In the genomic region with DNA sequence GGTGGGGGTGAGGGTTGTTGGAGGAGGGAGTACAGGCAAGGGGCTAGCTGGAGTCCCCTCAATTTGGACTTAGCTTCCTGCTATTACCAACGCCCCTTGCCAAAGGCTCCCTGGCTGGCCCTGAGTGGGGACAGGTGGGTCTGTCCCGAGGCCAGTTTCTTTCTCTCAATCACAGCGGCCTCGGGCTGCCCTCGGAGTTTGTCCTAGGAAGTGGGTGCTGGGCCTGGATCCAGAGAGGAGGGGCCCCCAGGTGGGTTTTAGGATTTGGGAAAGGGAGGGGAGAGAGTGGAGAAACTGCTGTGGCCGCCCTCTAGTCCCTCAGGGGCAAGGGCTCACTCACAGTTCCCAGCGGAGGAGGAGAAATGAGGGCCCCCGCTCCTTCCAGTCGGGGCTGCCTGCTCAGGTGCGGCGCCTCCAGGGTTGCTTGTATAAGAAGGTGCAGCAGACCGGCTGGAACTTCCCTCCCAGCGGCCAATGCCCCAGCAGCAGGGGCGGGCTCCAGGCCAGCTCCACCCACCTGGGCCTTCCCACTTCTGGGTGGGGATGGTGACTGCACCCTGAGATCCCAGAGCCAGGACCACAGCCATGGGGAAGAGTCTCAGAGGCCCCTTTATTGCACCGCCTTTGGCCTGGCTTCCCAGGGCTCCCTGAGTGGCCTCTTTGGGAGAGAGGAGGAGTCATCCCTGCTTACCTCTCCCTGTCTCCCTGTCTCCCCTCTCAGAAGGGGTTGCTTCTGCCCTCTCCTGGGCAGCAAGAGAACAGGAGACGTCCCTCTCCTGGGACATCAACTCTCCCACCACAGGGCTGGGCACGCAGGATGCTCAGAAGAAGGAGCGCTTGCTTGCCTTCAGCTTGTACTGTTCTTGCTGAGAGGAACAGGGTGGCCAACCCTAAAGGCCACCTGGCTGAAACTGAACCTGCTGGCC, we compare ENCODE assay signal across 8 cellular contexts.
A peak's percentile ranks its signal among the peaks of the same experiment; 100 is the strongest.
DNase-seq lines count a peak whose midpoint lies in the region; ATAC-seq and TF ChIP-seq lines count a peak whose summit lies in the region.

No MANE protein-coding gene starts in this region.

- H3K9me2 ChIP-seq in DOHH2 (replicated peaks; ENCODE audit: control insufficient read depth, low read length): no peaks in the 10 kb centered on the region

- H3K36me3 ChIP-seq in DOHH2 (ENCODE audit: control insufficient read depth, low read length): no peaks in the 10 kb centered on the region

- H3K27me3 ChIP-seq in DOHH2 (ENCODE audit: control insufficient read depth, low read length): no peaks in the 10 kb centered on the region

- H3K4me3 ChIP-seq in DOHH2 (ENCODE audit: low read length) (peak overlapping the region; percentile 68), fibroblast of villous mesenchyme (ENCODE audit: low read depth, low read length) (no peak overlapping the region), skin epidermis (peak overlapping the region in 1 of 7 experiments; percentile 18)

- no peak for ATAC-seq in HG02763 (IDR thresholded peaks at IDR 0.05; ENCODE audit: unreplicated experiment)

- peak; percentile 94 for DNase-seq in HT-29 (ENCODE audit: low spot score)
- peak; percentile 60 for DNase-seq in RPMI7951 (ENCODE audit: low read depth)
- DNase-seq in fibroblast of villous mesenchyme (ENCODE audit: low read depth): peak; percentile 56
- DNase-seq in KG1 (lab: John Stamatoyannopoulos, UW): no peak
- no peak for DNase-seq in stimulated activated naive CD4-positive, alpha-beta T cell (lab: John Stamatoyannopoulos, UW)

- H3K4me2 ChIP-seq in DOHH2 (ENCODE audit: low read length): peak overlapping the region; percentile 78

- H3K79me2 ChIP-seq in DOHH2 (ENCODE audit: control insufficient read depth, low read length): no peaks in the 10 kb centered on the region

- TF ChIP-seq CTCF in DOHH2 (IDR thresholded peaks at IDR 0.05; ENCODE audit: low read depth, low read length, poor library complexity, severe bottlenecking): peak; percentile 46
- TF ChIP-seq CTCF in fibroblast of villous mesenchyme (IDR thresholded peaks at IDR 0.05; ENCODE audit: insufficient read depth, low read depth, low read length): peak; percentile 66

- H3K9me3 ChIP-seq in DOHH2 (ENCODE audit: control insufficient read depth, insufficient read depth, low read length): no peaks in the 10 kb centered on the region

- H3K4me1 ChIP-seq in DOHH2 (ENCODE audit: control insufficient read depth, low read length): peaks cover 42% of the 10 kb centered on the region

- peaks cover 11% of the 10 kb centered on the region for H3F3A ChIP-seq in DOHH2 (ENCODE audit: control insufficient read depth, insufficient read depth)

- no peak overlapping the region for H3K27ac ChIP-seq in DOHH2 (ENCODE audit: low read depth, low read length)
- peak overlapping the region in 11 of 21 experiments; percentile 27 to 70 (median 53) for H3K27ac ChIP-seq in skin epidermis

- H4K20me1 ChIP-seq in DOHH2 (ENCODE audit: control insufficient read depth, insufficient read depth, low read depth, low read length): no peaks in the 10 kb centered on the region

Comparison
In these comparisons a context has a peak if more than half of its experiments do, and no peak if none do; other contexts are left out.
1. DNase-seq: peak in HT-29 (single experiment), RPMI7951 (single experiment) and fibroblast of villous mesenchyme (single experiment); none in KG1 (single experiment) and stimulated activated naive CD4-positive, alpha-beta T cell (0 of 6).